ENCODE assay signal across 8 cellular contexts in the genomic region with DNA sequence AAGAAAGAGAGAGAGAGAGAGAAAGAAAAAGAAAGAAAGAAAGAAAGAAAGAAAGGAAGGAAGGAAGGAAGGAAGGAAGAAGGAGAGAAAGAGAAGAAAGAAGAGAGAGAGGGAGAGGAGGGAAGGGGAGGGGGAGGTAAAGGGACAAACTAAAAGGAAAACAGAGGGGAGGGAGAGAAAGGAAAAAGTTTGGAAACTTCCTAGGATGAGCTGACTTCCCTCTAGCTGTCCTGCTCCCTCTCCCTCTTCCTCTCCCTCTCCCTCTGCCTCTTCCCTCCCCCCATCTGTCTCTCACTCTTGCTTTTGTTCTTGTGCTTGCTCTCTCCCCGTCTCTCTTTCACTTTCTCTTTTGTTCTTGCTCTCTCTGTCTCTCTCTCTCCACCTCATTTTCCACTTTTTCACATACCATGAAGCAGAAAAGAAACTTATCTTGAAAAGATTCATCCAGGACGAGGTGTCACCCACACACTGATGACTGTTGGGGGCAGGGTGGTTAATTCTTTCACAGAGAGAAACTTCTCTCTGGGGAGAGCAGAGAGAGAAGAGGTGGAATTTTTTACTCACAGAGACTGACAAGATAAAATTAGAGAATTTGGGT. TPM values are rescaled to one million over a fixed set of nuclear protein-coding genes. Genes with fewer than 3 reads are reported as not detected.
DNase-seq lines count a peak whose midpoint lies in the region; ATAC-seq and TF ChIP-seq lines count a peak whose summit lies in the region.

No MANE protein-coding gene starts in this region.

- H3K9me3 ChIP-seq in MG63 (no peaks in the 10 kb centered on the region), left lung (no peaks in the 10 kb centered on the region)

- H3K4me3 ChIP-seq in MG63: peak overlapping the region; percentile 28
- H3K4me3 ChIP-seq in left lung: peak overlapping the region in 1 of 2 donors; percentile 7

- H3K4me1 Mint-ChIP-seq in activated naive CD8-positive, alpha-beta T cell treated with anti-CD3 and anti-CD28 coated beads, Interleukin-2, amount 10 ng/mL, durations not matched to agents 7 days and 5 days: peaks cover 28% of the 10 kb centered on the region

- H3K4me3 Mint-ChIP-seq in activated naive CD8-positive, alpha-beta T cell treated with anti-CD3 and anti-CD28 coated beads, Interleukin-2, amount 10 ng/mL, durations not matched to agents 7 days and 5 days: peak overlapping the region; percentile 80

- H3K36me3 ChIP-seq in MG63 (no peaks in the 10 kb centered on the region), left lung (no peaks in the 10 kb centered on the region)

- no peak for TF ChIP-seq CTCF in left lung (IDR thresholded peaks at IDR 0.05)

- DNase-seq in Right ventricle myocardium inferior (ENCODE audit: missing footprints): no peak
- no peak for DNase-seq in cardiac septum (ENCODE audit: low spot score)
- DNase-seq in MG63: no peak
- DNase-seq in activated naive CD8-positive, alpha-beta T cell treated with anti-CD3 and anti-CD28 coated beads, Interleukin-2, amount 10 ng/mL, durations not matched to agents 7 days and 5 days: no peak
- no peak for DNase-seq in left lung
- peak; percentile 56 to 60 for DNase-seq in stimulated activated CD8-positive, alpha-beta memory T cell treated with anti-CD3 and anti-CD28 coated beads, Interleukin-15, amount 100 ng/mL, for 48 hours (ENCODE audit: low read depth in 2 of 2)
- DNase-seq in OCI-M2 (lab: John Stamatoyannopoulos, UW; ENCODE audit: unreplicated experiment): no peak

- intact Hi-C loops in Right ventricle myocardium inferior (cut with DNase I): no loop called here
- intact Hi-C loops in cardiac septum (cut with DNase I): no loop called here
- intact Hi-C loops in left lung (cut with DNase I): no loop called here

- H3K27ac ChIP-seq in left lung: peak overlapping the region; percentile 8 to 38

- ATAC-seq in Right ventricle myocardium inferior (peak; percentile 63), left lung (peak; percentile 86), HG03378 (IDR thresholded peaks at IDR 0.05; ENCODE audit: unreplicated experiment) (no peak)
- ATAC-seq in activated naive CD8-positive, alpha-beta T cell treated with anti-CD3 and anti-CD28 coated beads, Interleukin-2, amount 10 ng/mL, durations not matched to agents 7 days and 5 days (ENCODE audit: low read depth): peak; percentile 87

- H3K27me3 ChIP-seq in MG63 (no peaks in the 10 kb centered on the region), left lung (no peaks in the 10 kb centered on the region)

- POLR2A ChIA-PET in activated naive CD8-positive, alpha-beta T cell treated with anti-CD3 and anti-CD28 coated beads, Interleukin-2, amount 10 ng/mL, durations not matched to agents 7 days and 5 days (lab: Charles Lee): interaction anchor here (1.0 to 3.5 kb wide), 2 partner anchors 10 to 11 kb away, joined by 3 to 11 read pairs; no protein-coding TSS in a partner anchor

- H3K9me3 Mint-ChIP-seq in activated naive CD8-positive, alpha-beta T cell treated with anti-CD3 and anti-CD28 coated beads, Interleukin-2, amount 10 ng/mL, durations not matched to agents 7 days and 5 days: peaks cover 3% of the 10 kb centered on the region

- peaks cover 4% of the 10 kb centered on the region for H3K36me3 Mint-ChIP-seq in activated naive CD8-positive, alpha-beta T cell treated with anti-CD3 and anti-CD28 coated beads, Interleukin-2, amount 10 ng/mL, durations not matched to agents 7 days and 5 days

- H3K4me1 ChIP-seq in left lung: peaks cover 0 to 13% of the 10 kb centered on the region in 2 donors

- peak overlapping the region; percentile 95 for H3K27ac Mint-ChIP-seq in activated naive CD8-positive, alpha-beta T cell treated with anti-CD3 and anti-CD28 coated beads, Interleukin-2, amount 10 ng/mL, durations not matched to agents 7 days and 5 days

- no peaks in the 10 kb centered on the region for H3K27me3 Mint-ChIP-seq in activated naive CD8-positive, alpha-beta T cell treated with anti-CD3 and anti-CD28 coated beads, Interleukin-2, amount 10 ng/mL, durations not matched to agents 7 days and 5 days

RNA-seq across cellular contexts. Expression of gene DUSP22, which starts 56.4 kb away (rescaled TPM):
- 50.0 TPM for total RNA-seq in Right ventricle myocardium inferior
- total RNA-seq in cardiac septum: 49.2 TPM
- 4.5 TPM in 2 replicates for total RNA-seq in MG63 (2014; rRNA removed; shearing (Covaris generic); ENCODE audit: low replicate concordance)
- 10 to 100 TPM; 49.1 to 50.4 TPM for total RNA-seq in activated naive CD8-positive, alpha-beta T cell treated with anti-CD3 and anti-CD28 coated beads, Interleukin-2, amount 10 ng/mL, durations not matched to agents 7 days and 5 days
- total RNA-seq in left lung: 10 to 100 TPM; 47.0 to 48.8 TPM

Comparison
In these comparisons a context has a peak if more than half of its experiments do, and no peak if none do; other contexts are left out.
1. DNase-seq: peak in stimulated activated CD8-positive, alpha-beta memory T cell treated with anti-CD3 and anti-CD28 coated beads, Interleukin-15, amount 100 ng/mL, for 48 hours (2 of 2); none in Right ventricle myocardium inferior (single experiment), cardiac septum (single experiment), MG63 (single experiment), activated naive CD8-positive, alpha-beta T cell treated with anti-CD3 and anti-CD28 coated beads, Interleukin-2, amount 10 ng/mL, durations not matched to agents 7 days and 5 days (single experiment), left lung (0 of 2) and OCI-M2 (single experiment).